In the genomic region with DNA sequence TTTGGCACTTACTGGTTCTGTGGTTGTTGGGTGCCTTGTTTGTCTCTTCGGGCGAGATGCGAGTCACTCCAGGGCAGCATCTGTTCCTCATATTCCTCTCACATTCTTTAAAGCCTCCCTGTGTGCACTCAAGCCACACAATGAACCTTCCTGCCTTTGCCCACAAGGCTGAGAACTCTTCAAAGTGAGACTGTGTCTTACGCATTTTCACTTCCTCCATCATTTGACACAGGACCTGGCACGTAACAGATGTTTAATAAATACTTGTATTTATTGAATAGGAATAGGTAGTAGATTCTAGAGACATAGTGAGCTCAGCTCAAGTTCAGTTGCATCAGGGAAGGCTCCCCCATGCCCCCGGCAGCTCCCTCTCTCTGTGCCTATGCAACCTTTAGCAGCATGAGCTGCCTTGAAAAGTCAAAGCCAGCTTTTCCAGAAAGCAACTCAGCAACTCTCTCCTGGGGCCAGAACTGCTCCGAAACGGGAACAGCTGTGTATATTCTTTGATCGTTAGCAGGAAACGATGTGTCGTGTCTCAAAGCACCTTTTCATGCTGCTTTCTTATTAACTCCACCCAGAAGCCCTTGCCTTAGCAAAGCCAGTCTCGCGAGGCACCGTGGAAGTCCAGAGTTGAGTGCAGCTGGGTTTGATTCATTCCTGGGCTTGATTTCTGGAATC, we compare ENCODE assay signal across 1 cellular context.
A peak's percentile ranks its signal among the peaks of the same experiment; 100 is the strongest.
TF ChIP-seq lines count a peak whose summit lies in the region.

No MANE protein-coding gene starts in this region.

TF ChIP-seq in GM12878, 131 proteins besides CTCF, POLR2A, EP300 and RAD21 (continued from another document and continues in another):
- TF ChIP-seq NR2C2 (IDR thresholded peaks at IDR 0.05; ENCODE audit: borderline replicate concordance, control insufficient read depth, insufficient read length, low read depth) (no peak), SREBF1 (IDR thresholded peaks at IDR 0.05; ENCODE audit: low read length) (no peak), ASH2L (IDR thresholded peaks at IDR 0.05; ENCODE audit: borderline replicate concordance, low read depth) (no peak), STAT1 (conservative IDR thresholded peaks at IDR 0.05) (no peak), ZNF217 (IDR thresholded peaks at IDR 0.05) (peak; percentile 93), TCF12 (IDR thresholded peaks at IDR 0.05; ENCODE audit: low read depth, low read length) (peak; percentile 89), FOS (IDR thresholded peaks at IDR 0.05; ENCODE audit: borderline replicate concordance, extremely low read depth, insufficient read length) (no peak), NFYA (IDR thresholded peaks at IDR 0.05; ENCODE audit: borderline replicate concordance, low read depth, low read length) (no peak), ZNF207 (IDR thresholded peaks at IDR 0.05; ENCODE audit: borderline replicate concordance) (no peak), GABPA (IDR thresholded peaks at IDR 0.05; ENCODE audit: low read depth) (0 out of 2 replicates have a peak, but pooled peaks have one; percentile 25), MTA3 (IDR thresholded peaks at IDR 0.05; ENCODE audit: borderline replicate concordance, low read length) (peak; percentile 37; the same call in 1 of the 2 replicates), LARP7 (IDR thresholded peaks at IDR 0.05) (no peak; the same call in 1 of the 2 replicates), MYB (IDR thresholded peaks at IDR 0.05; ENCODE audit: borderline replicate concordance, low read depth, low read length) (no peak), MXI1 (IDR thresholded peaks at IDR 0.05; ENCODE audit: low read depth, low read length) (peak; percentile 75), ZZZ3 (IDR thresholded peaks at IDR 0.05; ENCODE audit: control insufficient read depth, insufficient read length, low read depth) (no peak), SP1 (IDR thresholded peaks at IDR 0.05; ENCODE audit: low read depth, low read length) (peak; percentile 63), HDGF (IDR thresholded peaks at IDR 0.05) (no peak), CHD1 (IDR thresholded peaks at IDR 0.05; ENCODE audit: low read depth, low read length) (no peak), SIX5 (IDR thresholded peaks at IDR 0.05; ENCODE audit: low read depth, low read length, severe bottlenecking) (no peak), ZNF274 (IDR thresholded peaks at IDR 0.05; ENCODE audit: insufficient read depth, insufficient read length) (no peak), POU2F2 (IDR thresholded peaks at IDR 0.05; ENCODE audit: borderline replicate concordance, low read depth, low read length) (peak; percentile 72; the same call in 2 of the 3 replicates), EZH2 (IDR thresholded peaks at IDR 0.05; ENCODE audit: borderline replicate concordance, control insufficient read depth, low read depth, low read length) (no peak), EED (IDR thresholded peaks at IDR 0.05; ENCODE audit: low read depth) (peak; percentile 97)
- TF ChIP-seq, protein P1, sequence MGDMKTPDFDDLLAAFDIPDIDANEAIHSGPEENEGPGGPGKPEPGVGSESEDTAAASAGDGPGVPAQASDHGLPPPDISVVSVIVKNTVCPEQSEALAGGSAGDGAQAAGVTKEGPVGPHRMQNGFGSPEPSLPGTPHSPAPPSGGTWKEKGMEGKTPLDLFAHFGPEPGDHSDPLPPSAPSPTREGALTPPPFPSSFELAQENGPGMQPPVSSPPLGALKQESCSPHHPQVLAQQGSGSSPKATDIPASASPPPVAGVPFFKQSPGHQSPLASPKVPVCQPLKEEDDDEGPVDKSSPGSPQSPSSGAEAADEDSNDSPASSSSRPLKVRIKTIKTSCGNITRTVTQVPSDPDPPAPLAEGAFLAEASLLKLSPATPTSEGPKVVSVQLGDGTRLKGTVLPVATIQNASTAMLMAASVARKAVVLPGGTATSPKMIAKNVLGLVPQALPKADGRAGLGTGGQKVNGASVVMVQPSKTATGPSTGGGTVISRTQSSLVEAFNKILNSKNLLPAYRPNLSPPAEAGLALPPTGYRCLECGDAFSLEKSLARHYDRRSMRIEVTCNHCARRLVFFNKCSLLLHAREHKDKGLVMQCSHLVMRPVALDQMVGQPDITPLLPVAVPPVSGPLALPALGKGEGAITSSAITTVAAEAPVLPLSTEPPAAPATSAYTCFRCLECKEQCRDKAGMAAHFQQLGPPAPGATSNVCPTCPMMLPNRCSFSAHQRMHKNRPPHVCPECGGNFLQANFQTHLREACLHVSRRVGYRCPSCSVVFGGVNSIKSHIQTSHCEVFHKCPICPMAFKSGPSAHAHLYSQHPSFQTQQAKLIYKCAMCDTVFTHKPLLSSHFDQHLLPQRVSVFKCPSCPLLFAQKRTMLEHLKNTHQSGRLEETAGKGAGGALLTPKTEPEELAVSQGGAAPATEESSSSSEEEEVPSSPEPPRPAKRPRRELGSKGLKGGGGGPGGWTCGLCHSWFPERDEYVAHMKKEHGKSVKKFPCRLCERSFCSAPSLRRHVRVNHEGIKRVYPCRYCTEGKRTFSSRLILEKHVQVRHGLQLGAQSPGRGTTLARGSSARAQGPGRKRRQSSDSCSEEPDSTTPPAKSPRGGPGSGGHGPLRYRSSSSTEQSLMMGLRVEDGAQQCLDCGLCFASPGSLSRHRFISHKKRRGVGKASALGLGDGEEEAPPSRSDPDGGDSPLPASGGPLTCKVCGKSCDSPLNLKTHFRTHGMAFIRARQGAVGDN (IDR thresholded peaks at IDR 0.05) = peak; percentile 79
- TF ChIP-seq, protein P2, sequence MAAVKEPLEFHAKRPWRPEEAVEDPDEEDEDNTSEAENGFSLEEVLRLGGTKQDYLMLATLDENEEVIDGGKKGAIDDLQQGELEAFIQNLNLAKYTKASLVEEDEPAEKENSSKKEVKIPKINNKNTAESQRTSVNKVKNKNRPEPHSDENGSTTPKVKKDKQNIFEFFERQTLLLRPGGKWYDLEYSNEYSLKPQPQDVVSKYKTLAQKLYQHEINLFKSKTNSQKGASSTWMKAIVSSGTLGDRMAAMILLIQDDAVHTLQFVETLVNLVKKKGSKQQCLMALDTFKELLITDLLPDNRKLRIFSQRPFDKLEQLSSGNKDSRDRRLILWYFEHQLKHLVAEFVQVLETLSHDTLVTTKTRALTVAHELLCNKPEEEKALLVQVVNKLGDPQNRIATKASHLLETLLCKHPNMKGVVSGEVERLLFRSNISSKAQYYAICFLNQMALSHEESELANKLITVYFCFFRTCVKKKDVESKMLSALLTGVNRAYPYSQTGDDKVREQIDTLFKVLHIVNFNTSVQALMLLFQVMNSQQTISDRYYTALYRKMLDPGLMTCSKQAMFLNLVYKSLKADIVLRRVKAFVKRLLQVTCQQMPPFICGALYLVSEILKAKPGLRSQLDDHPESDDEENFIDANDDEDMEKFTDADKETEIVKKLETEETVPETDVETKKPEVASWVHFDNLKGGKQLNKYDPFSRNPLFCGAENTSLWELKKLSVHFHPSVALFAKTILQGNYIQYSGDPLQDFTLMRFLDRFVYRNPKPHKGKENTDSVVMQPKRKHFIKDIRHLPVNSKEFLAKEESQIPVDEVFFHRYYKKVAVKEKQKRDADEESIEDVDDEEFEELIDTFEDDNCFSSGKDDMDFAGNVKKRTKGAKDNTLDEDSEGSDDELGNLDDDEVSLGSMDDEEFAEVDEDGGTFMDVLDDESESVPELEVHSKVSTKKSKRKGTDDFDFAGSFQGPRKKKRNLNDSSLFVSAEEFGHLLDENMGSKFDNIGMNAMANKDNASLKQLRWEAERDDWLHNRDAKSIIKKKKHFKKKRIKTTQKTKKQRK (IDR thresholded peaks at IDR 0.05; ENCODE audit: low read depth, low read length) = no peak
- TF ChIP-seq, protein P3, sequence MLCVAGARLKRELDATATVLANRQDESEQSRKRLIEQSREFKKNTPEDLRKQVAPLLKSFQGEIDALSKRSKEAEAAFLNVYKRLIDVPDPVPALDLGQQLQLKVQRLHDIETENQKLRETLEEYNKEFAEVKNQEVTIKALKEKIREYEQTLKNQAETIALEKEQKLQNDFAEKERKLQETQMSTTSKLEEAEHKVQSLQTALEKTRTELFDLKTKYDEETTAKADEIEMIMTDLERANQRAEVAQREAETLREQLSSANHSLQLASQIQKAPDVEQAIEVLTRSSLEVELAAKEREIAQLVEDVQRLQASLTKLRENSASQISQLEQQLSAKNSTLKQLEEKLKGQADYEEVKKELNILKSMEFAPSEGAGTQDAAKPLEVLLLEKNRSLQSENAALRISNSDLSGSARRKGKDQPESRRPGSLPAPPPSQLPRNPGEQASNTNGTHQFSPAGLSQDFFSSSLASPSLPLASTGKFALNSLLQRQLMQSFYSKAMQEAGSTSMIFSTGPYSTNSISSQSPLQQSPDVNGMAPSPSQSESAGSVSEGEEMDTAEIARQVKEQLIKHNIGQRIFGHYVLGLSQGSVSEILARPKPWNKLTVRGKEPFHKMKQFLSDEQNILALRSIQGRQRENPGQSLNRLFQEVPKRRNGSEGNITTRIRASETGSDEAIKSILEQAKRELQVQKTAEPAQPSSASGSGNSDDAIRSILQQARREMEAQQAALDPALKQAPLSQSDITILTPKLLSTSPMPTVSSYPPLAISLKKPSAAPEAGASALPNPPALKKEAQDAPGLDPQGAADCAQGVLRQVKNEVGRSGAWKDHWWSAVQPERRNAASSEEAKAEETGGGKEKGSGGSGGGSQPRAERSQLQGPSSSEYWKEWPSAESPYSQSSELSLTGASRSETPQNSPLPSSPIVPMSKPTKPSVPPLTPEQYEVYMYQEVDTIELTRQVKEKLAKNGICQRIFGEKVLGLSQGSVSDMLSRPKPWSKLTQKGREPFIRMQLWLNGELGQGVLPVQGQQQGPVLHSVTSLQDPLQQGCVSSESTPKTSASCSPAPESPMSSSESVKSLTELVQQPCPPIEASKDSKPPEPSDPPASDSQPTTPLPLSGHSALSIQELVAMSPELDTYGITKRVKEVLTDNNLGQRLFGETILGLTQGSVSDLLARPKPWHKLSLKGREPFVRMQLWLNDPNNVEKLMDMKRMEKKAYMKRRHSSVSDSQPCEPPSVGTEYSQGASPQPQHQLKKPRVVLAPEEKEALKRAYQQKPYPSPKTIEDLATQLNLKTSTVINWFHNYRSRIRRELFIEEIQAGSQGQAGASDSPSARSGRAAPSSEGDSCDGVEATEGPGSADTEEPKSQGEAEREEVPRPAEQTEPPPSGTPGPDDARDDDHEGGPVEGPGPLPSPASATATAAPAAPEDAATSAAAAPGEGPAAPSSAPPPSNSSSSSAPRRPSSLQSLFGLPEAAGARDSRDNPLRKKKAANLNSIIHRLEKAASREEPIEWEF (IDR thresholded peaks at IDR 0.05; ENCODE audit: insufficient replicate concordance, low read depth, low read length) = peak; percentile 90
- TF ChIP-seq, protein P4, sequence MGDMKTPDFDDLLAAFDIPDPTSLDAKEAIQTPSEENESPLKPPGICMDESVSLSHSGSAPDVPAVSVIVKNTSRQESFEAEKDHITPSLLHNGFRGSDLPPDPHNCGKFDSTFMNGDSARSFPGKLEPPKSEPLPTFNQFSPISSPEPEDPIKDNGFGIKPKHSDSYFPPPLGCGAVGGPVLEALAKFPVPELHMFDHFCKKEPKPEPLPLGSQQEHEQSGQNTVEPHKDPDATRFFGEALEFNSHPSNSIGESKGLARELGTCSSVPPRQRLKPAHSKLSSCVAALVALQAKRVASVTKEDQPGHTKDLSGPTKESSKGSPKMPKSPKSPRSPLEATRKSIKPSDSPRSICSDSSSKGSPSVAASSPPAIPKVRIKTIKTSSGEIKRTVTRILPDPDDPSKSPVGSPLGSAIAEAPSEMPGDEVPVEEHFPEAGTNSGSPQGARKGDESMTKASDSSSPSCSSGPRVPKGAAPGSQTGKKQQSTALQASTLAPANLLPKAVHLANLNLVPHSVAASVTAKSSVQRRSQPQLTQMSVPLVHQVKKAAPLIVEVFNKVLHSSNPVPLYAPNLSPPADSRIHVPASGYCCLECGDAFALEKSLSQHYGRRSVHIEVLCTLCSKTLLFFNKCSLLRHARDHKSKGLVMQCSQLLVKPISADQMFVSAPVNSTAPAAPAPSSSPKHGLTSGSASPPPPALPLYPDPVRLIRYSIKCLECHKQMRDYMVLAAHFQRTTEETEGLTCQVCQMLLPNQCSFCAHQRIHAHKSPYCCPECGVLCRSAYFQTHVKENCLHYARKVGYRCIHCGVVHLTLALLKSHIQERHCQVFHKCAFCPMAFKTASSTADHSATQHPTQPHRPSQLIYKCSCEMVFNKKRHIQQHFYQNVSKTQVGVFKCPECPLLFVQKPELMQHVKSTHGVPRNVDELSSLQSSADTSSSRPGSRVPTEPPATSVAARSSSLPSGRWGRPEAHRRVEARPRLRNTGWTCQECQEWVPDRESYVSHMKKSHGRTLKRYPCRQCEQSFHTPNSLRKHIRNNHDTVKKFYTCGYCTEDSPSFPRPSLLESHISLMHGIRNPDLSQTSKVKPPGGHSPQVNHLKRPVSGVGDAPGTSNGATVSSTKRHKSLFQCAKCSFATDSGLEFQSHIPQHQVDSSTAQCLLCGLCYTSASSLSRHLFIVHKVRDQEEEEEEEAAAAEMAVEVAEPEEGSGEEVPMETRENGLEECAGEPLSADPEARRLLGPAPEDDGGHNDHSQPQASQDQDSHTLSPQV (IDR thresholded peaks at IDR 0.05) = peak; percentile 88; the same call in 1 of the 2 replicates
- TF ChIP-seq, protein P5, sequence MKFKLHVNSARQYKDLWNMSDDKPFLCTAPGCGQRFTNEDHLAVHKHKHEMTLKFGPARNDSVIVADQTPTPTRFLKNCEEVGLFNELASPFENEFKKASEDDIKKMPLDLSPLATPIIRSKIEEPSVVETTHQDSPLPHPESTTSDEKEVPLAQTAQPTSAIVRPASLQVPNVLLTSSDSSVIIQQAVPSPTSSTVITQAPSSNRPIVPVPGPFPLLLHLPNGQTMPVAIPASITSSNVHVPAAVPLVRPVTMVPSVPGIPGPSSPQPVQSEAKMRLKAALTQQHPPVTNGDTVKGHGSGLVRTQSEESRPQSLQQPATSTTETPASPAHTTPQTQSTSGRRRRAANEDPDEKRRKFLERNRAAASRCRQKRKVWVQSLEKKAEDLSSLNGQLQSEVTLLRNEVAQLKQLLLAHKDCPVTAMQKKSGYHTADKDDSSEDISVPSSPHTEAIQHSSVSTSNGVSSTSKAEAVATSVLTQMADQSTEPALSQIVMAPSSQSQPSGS (IDR thresholded peaks at IDR 0.05; ENCODE audit: low read length) = peak; percentile 91
- TF ChIP-seq, protein P6, sequence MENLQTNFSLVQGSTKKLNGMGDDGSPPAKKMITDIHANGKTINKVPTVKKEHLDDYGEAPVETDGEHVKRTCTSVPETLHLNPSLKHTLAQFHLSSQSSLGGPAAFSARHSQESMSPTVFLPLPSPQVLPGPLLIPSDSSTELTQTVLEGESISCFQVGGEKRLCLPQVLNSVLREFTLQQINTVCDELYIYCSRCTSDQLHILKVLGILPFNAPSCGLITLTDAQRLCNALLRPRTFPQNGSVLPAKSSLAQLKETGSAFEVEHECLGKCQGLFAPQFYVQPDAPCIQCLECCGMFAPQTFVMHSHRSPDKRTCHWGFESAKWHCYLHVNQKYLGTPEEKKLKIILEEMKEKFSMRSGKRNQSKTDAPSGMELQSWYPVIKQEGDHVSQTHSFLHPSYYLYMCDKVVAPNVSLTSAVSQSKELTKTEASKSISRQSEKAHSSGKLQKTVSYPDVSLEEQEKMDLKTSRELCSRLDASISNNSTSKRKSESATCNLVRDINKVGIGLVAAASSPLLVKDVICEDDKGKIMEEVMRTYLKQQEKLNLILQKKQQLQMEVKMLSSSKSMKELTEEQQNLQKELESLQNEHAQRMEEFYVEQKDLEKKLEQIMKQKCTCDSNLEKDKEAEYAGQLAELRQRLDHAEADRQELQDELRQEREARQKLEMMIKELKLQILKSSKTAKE (IDR thresholded peaks at IDR 0.05; ENCODE audit: low read depth, poor library complexity, severe bottlenecking) = peak; percentile 95
